ENCODE assay signal across 2 cellular contexts in the genomic region with DNA sequence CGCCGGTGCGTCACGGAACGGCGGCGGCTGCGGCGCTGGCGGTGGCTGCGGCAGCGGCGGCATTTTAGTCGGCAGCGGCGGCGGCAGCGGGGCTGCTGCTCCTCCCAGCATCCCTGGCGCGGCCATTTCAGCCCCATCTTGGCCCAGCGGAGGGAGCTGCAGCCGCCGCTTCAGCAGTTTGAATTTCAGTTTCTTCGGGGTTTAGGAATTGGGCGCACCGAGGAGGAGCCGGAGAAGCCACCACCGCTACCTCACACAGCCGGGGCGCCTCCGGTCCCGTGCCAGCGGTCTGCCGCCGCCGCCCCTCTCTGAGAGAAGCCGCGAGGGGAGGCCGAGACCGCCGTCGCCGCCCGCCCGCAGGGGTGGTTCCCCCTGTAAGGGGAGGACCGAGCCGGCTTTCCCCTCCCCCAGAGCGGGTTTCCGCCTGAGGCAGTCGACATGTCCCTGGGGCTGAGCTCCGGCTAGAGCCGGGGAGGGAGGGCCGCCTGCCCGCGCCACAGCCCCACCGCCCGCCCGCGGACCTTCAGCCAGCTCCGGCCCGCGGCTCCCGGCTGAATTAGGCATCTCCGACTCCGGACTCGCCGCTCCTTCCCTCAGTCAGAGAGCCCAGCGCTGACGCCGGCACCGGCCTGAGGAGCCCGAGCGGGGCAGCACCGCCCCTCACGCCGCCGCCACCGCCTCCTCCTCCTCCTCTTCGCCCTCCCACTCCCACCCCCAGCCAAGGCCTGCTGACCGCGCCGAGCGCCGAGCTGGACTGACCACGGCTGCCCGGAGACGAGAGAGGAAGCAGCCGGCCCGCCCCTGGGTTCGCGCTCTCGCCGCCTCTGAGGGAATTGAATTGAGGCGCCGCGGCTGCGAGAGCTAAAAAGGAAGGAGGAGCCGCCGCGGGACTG.
TF ChIP-seq lines count a peak whose summit lies in the region.

A gene (plus strand): TSS at position 67 of the 893 bp plus-strand sequence. CDS start 1,053 bp downstream, outside the sequence.

TF ChIP-seq in HCT116, 20 proteins besides CTCF, POLR2A, EP300 and RAD21:
- TF ChIP-seq ZFX (IDR thresholded peaks at IDR 0.05) (peak; percentile 81), ZNF274 (IDR thresholded peaks at IDR 0.05; ENCODE audit: low read depth, low read length) (no peak), JUND (IDR thresholded peaks at IDR 0.05) (peak; percentile 59; the same call in 1 of the 2 replicates), YY1 (IDR thresholded peaks at IDR 0.05; ENCODE audit: extremely low read depth, insufficient replicate concordance, low read depth, low read length) (peak; percentile 85), EGR1 (IDR thresholded peaks at IDR 0.05; ENCODE audit: low read depth) (peak; percentile 80), SRF (IDR thresholded peaks at IDR 0.05; ENCODE audit: low read depth) (no peak), SIN3A (IDR thresholded peaks at IDR 0.05; ENCODE audit: low read depth) (peak; percentile 47), POLR2AphosphoS5 (IDR thresholded peaks at IDR 0.05; ENCODE audit: low read depth, low read length) (peak; percentile 90)
- TF ChIP-seq, protein P1, sequence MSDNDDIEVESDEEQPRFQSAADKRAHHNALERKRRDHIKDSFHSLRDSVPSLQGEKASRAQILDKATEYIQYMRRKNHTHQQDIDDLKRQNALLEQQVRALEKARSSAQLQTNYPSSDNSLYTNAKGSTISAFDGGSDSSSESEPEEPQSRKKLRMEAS (IDR thresholded peaks at IDR 0.05): peak; percentile 68; the same call in 1 of the 2 replicates
- TF ChIP-seq, protein P2, sequence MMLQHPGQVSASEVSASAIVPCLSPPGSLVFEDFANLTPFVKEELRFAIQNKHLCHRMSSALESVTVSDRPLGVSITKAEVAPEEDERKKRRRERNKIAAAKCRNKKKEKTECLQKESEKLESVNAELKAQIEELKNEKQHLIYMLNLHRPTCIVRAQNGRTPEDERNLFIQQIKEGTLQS (IDR thresholded peaks at IDR 0.05): no peak
- TF ChIP-seq, protein P3, sequence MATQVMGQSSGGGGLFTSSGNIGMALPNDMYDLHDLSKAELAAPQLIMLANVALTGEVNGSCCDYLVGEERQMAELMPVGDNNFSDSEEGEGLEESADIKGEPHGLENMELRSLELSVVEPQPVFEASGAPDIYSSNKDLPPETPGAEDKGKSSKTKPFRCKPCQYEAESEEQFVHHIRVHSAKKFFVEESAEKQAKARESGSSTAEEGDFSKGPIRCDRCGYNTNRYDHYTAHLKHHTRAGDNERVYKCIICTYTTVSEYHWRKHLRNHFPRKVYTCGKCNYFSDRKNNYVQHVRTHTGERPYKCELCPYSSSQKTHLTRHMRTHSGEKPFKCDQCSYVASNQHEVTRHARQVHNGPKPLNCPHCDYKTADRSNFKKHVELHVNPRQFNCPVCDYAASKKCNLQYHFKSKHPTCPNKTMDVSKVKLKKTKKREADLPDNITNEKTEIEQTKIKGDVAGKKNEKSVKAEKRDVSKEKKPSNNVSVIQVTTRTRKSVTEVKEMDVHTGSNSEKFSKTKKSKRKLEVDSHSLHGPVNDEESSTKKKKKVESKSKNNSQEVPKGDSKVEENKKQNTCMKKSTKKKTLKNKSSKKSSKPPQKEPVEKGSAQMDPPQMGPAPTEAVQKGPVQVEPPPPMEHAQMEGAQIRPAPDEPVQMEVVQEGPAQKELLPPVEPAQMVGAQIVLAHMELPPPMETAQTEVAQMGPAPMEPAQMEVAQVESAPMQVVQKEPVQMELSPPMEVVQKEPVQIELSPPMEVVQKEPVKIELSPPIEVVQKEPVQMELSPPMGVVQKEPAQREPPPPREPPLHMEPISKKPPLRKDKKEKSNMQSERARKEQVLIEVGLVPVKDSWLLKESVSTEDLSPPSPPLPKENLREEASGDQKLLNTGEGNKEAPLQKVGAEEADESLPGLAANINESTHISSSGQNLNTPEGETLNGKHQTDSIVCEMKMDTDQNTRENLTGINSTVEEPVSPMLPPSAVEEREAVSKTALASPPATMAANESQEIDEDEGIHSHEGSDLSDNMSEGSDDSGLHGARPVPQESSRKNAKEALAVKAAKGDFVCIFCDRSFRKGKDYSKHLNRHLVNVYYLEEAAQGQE (IDR thresholded peaks at IDR 0.05; ENCODE audit: low read depth): no peak

TF ChIP-seq in SK-N-SH, 30 proteins besides CTCF, POLR2A, EP300 and RAD21:
- TF ChIP-seq TAF1 (IDR thresholded peaks at IDR 0.05; ENCODE audit: borderline replicate concordance, low read depth, low read length) (peak; percentile 96), TEAD4 (IDR thresholded peaks at IDR 0.05; ENCODE audit: borderline replicate concordance, insufficient read depth) (0 out of 2 replicates have a peak, but pooled peaks have one; percentile 40), NFIC (IDR thresholded peaks at IDR 0.05; ENCODE audit: borderline replicate concordance) (0 out of 2 replicates have a peak, but pooled peaks have one; percentile 3), YY1 (IDR thresholded peaks at IDR 0.05; ENCODE audit: low read depth) (peak; percentile 83), JUND (IDR thresholded peaks at IDR 0.05) (no peak), RXRA (IDR thresholded peaks at IDR 0.05; ENCODE audit: borderline replicate concordance, low read depth) (no peak), ELF1 (IDR thresholded peaks at IDR 0.05) (no peak), CHD2 (IDR thresholded peaks at IDR 0.05; ENCODE audit: low read length, partially characterized antibody) (peak; percentile 17), POLR2AphosphoS5 (IDR thresholded peaks at IDR 0.05; ENCODE audit: low read depth, low read length) (peak; percentile 87), FOSL2 (IDR thresholded peaks at IDR 0.05; ENCODE audit: borderline replicate concordance, low read depth) (no peak), GABPA (IDR thresholded peaks at IDR 0.05; ENCODE audit: low read depth) (peak; percentile 21; the same call in 1 of the 2 replicates), SIN3A (IDR thresholded peaks at IDR 0.05; ENCODE audit: borderline replicate concordance, low read depth, low read length) (peak; percentile 65; the same call in 1 of the 2 replicates), MEF2A (IDR thresholded peaks at IDR 0.05; ENCODE audit: borderline replicate concordance, low read depth) (no peak), MXI1 (IDR thresholded peaks at IDR 0.05; ENCODE audit: low read depth, low read length) (peak; percentile 73; the same call in 1 of the 2 replicates)
- TF ChIP-seq, protein P4, sequence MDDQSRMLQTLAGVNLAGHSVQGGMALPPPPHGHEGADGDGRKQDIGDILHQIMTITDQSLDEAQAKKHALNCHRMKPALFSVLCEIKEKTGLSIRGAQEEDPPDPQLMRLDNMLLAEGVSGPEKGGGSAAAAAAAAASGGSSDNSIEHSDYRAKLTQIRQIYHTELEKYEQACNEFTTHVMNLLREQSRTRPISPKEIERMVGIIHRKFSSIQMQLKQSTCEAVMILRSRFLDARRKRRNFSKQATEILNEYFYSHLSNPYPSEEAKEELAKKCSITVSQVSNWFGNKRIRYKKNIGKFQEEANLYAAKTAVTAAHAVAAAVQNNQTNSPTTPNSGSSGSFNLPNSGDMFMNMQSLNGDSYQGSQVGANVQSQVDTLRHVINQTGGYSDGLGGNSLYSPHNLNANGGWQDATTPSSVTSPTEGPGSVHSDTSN (IDR thresholded peaks at IDR 0.05): peak; percentile 19; the same call in 1 of the 2 replicates
- TF ChIP-seq, protein P3 (IDR thresholded peaks at IDR 0.05; ENCODE audit: low read depth, low read length): peak; percentile 33; the same call in 1 of the 2 replicates
- TF ChIP-seq, protein P5, sequence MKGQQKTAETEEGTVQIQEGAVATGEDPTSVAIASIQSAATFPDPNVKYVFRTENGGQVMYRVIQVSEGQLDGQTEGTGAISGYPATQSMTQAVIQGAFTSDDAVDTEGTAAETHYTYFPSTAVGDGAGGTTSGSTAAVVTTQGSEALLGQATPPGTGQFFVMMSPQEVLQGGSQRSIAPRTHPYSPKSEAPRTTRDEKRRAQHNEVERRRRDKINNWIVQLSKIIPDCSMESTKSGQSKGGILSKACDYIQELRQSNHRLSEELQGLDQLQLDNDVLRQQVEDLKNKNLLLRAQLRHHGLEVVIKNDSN (IDR thresholded peaks at IDR 0.05; ENCODE audit: borderline replicate concordance, low read depth): no peak
- TF ChIP-seq, protein P1 (IDR thresholded peaks at IDR 0.05; ENCODE audit: low read depth): peak; percentile 22
